ENCODE assay signal across 35 cellular contexts in genomic region chr16:69434066-69434465, GRCh38.
"Had no signal": no experiment of that assay in that cellular context is flagged by ENCODE, and none has a peak within 500 bp of the region (broad histone marks: within the 10 kb centered on the region; RNA-seq: fewer than 3 reads in every experiment).

No MANE protein-coding gene starts in this region.

- H3K27me3 ChIP-seq: adrenal gland, cardiac muscle cell, dorsolateral prefrontal cortex, gastrocnemius medialis, pancreas, suprapubic skin, tibial artery, upper lobe of right lung had no signal

- H3K27ac ChIP-seq: cardiac muscle cell, coronary artery, gastrocnemius medialis, pancreas, psoas muscle, suprapubic skin, tibial artery, upper lobe of right lung had no signal

- H3K4me3 ChIP-seq: adrenal gland, cardiac muscle cell, coronary artery, dorsolateral prefrontal cortex, gastrocnemius medialis, pancreas, psoas muscle, smooth muscle cell, suprapubic skin, tibial artery, upper lobe of right lung had no signal

- DNase-seq: activated CD4-positive, alpha-beta memory T cell treated with anti-CD3 and anti-CD28 coated beads, Interleukin-2, amount 10 ng/mL, durations not matched to agents 7 days and 5 days; activated CD4-positive, alpha-beta T cell treated with anti-CD3 and anti-CD28 coated beads for 1 hour; activated CD4-positive, alpha-beta T cell treated with anti-CD3 and anti-CD28 coated beads, Interleukin-2, amount 10 ng/mL, durations not matched to agents 7 days and 5 days; activated CD8-positive, alpha-beta memory T cell treated with anti-CD3 and anti-CD28 coated beads, Interleukin-2, amount 10 ng/mL, durations not matched to agents 7 days and 5 days; activated gamma-delta T cell; activated naive CD4-positive, alpha-beta T cell treated with anti-CD3 and anti-CD28 coated beads, Interleukin-2, amount 50 U/mL, for 16 hours; adrenal gland; aorta; cerebellar nuclear complex; dorsolateral prefrontal cortex; effector memory CD4-positive, alpha-beta T cell; erythroblast; gastrocnemius medialis; glutamatergic neuron; kidney; left colon; mammary epithelial cell; naive B cell; nucleus accumbens; pancreas; psoas muscle; stimulated activated CD4-positive, alpha-beta T cell treated with anti-CD3 and anti-CD28 coated beads, Interleukin-1b, Interleukin-23, amount 100 ng/mL, for 48 hours; stimulated activated CD4-positive, alpha-beta T cell treated with anti-CD3 and anti-CD28 coated beads, Interleukin-4, amount 100 ng/mL, for 4 hours; stimulated activated CD8-positive, alpha-beta memory T cell treated with anti-CD3 and anti-CD28 coated beads, Interleukin-4, amount 100 ng/mL, for 48 hours; T-helper 2 cell; tibial artery; upper lobe of right lung had no signal

- ATAC-seq: activated CD8-positive, alpha-beta memory T cell treated with anti-CD3 and anti-CD28 coated beads, Interleukin-2, amount 10 ng/mL, durations not matched to agents 7 days and 5 days; gastrocnemius medialis; pancreas; psoas muscle; stimulated activated memory B cell treated with anti-CD40 and anti-IgM and Interleukin-4, amounts not matched to agents 10 μg/mL and 1 μg/mL and 100 μg/mL, for 72 hours; upper lobe of right lung had no signal

- H3K27me3 Mint-ChIP-seq: activated CD4-positive, alpha-beta memory T cell treated with anti-CD3 and anti-CD28 coated beads, Interleukin-2, amount 10 ng/mL, durations not matched to agents 7 days and 5 days; activated CD4-positive, alpha-beta T cell treated with anti-CD3 and anti-CD28 coated beads, Interleukin-2, amount 10 ng/mL, durations not matched to agents 7 days and 5 days; activated CD8-positive, alpha-beta memory T cell treated with anti-CD3 and anti-CD28 coated beads, Interleukin-2, amount 10 ng/mL, durations not matched to agents 7 days and 5 days; naive B cell; stimulated activated memory B cell treated with anti-CD40 and anti-IgM and Interleukin-4, amounts not matched to agents 10 μg/mL and 1 μg/mL and 100 μg/mL, for 72 hours had no signal

- H3K9me3 ChIP-seq: adrenal gland, gastrocnemius medialis, pancreas, suprapubic skin, tibial artery, upper lobe of right lung had no signal

- H3K27ac Mint-ChIP-seq: activated CD4-positive, alpha-beta memory T cell treated with anti-CD3 and anti-CD28 coated beads, Interleukin-2, amount 10 ng/mL, durations not matched to agents 7 days and 5 days; activated CD4-positive, alpha-beta T cell treated with anti-CD3 and anti-CD28 coated beads, Interleukin-2, amount 10 ng/mL, durations not matched to agents 7 days and 5 days; brain; stimulated activated memory B cell treated with anti-CD40 and anti-IgM and Interleukin-4, amounts not matched to agents 10 μg/mL and 1 μg/mL and 100 μg/mL, for 72 hours had no signal

- H3K4me3 Mint-ChIP-seq: activated CD4-positive, alpha-beta memory T cell treated with anti-CD3 and anti-CD28 coated beads, Interleukin-2, amount 10 ng/mL, durations not matched to agents 7 days and 5 days; activated CD4-positive, alpha-beta T cell treated with anti-CD3 and anti-CD28 coated beads, Interleukin-2, amount 10 ng/mL, durations not matched to agents 7 days and 5 days; activated CD8-positive, alpha-beta memory T cell treated with anti-CD3 and anti-CD28 coated beads, Interleukin-2, amount 10 ng/mL, durations not matched to agents 7 days and 5 days; brain; mesothelial cell of epicardium; naive B cell; neural crest cell; stimulated activated memory B cell treated with anti-CD40 and anti-IgM and Interleukin-4, amounts not matched to agents 10 μg/mL and 1 μg/mL and 100 μg/mL, for 72 hours had no signal

- H3K9me3 Mint-ChIP-seq: activated CD4-positive, alpha-beta T cell treated with anti-CD3 and anti-CD28 coated beads, Interleukin-2, amount 10 ng/mL, durations not matched to agents 7 days and 5 days; brain; neural crest cell; stimulated activated memory B cell treated with anti-CD40 and anti-IgM and Interleukin-4, amounts not matched to agents 10 μg/mL and 1 μg/mL and 100 μg/mL, for 72 hours had no signal

- FAIRE-seq: kidney, pancreas had no signal

- H3K4me2 ChIP-seq: smooth muscle cell had no signal
